ENCODE assay signal across 10 cellular contexts in genomic region chr7:27131390-27131819, GRCh38. TPM values are rescaled to one million over a fixed set of nuclear protein-coding genes. Genes with fewer than 3 reads are reported as not detected.
DNase-seq lines count a peak whose midpoint lies in the region; ATAC-seq and TF ChIP-seq lines count a peak whose summit lies in the region.
"Had no signal": no experiment of that assay in that cellular context is flagged by ENCODE, and none has a peak within 500 bp of the region (broad histone marks: within the 10 kb centered on the region; RNA-seq: fewer than 3 reads in every experiment).

No MANE protein-coding gene starts in this region.

- intact Hi-C loops in ascending aorta (cut with DNase I): loop anchor here (2.0 to 5.0 kb wide), 3 partner anchors 17 to 99 kb away; no protein-coding TSS in a partner anchor
- intact Hi-C loops in lower lobe of right lung (cut with DNase I): no loop called here

- H3K4me3 Mint-ChIP-seq in activated T-cell treated with anti-CD3 and anti-CD28 coated beads, Interleukin-2, amount 50 U/mL, for 24 hours: peak overlapping the region; percentile 62

- no peak for TF ChIP-seq CTCF in ascending aorta (IDR thresholded peaks at IDR 0.05)
- TF ChIP-seq CTCF in lower lobe of right lung (IDR thresholded peaks at IDR 0.05): no peak
- TF ChIP-seq CTCF in thoracic aorta (IDR thresholded peaks at IDR 0.05): no peak

- H3K36me3 ChIP-seq in ascending aorta (no peaks in the 10 kb centered on the region), lower lobe of right lung (no peaks in the 10 kb centered on the region), thoracic aorta (no peaks in the 10 kb centered on the region)

- H3K27me3 Mint-ChIP-seq in activated T-cell treated with anti-CD3 and anti-CD28 coated beads, Interleukin-2, amount 50 U/mL, for 24 hours: peaks cover 83% of the 10 kb centered on the region

- peak overlapping the region; percentile 87 for H3K4me3 ChIP-seq in ascending aorta
- H3K4me3 ChIP-seq in lower lobe of right lung: peak overlapping the region; percentile 69
- H3K4me3 ChIP-seq in thoracic aorta: peak overlapping the region; percentile 77

- H3K27ac Mint-ChIP-seq in activated T-cell treated with anti-CD3 and anti-CD28 coated beads, Interleukin-2, amount 50 U/mL, for 24 hours: no peak overlapping the region

- ATAC-seq in lower lobe of right lung (no peak), thoracic aorta (ENCODE audit: insufficient number of reproducible peaks, low FRiP score, low read depth) (no peak), esophagus mucosa (no peak), GM19324 (IDR thresholded peaks at IDR 0.05; ENCODE audit: low FRiP score, unreplicated experiment) (no peak)

- H3K4me1 ChIP-seq in ascending aorta (peaks cover 0 to 5% of the 10 kb centered on the region in 2 donors), lower lobe of right lung (peaks cover 52% of the 10 kb centered on the region), thoracic aorta (ENCODE audit: control insufficient read depth in 1 of 2, low read depth in 2 of 2) (peaks cover 2 to 42% of the 10 kb centered on the region in 2 donors)

- no peaks in the 10 kb centered on the region for H3K27me3 ChIP-seq in ascending aorta
- H3K27me3 ChIP-seq in lower lobe of right lung (ENCODE audit: low read depth): peaks cover 30% of the 10 kb centered on the region
- no peaks in the 10 kb centered on the region for H3K27me3 ChIP-seq in thoracic aorta (replicated peaks; ENCODE audit: insufficient read depth)

- no peaks in the 10 kb centered on the region for H3K36me3 Mint-ChIP-seq in activated T-cell treated with anti-CD3 and anti-CD28 coated beads, Interleukin-2, amount 50 U/mL, for 24 hours (ENCODE audit: low read depth)

- DNase-seq in activated T-cell treated with anti-CD3 and anti-CD28 coated beads, Interleukin-2, amount 50 U/mL, for 24 hours: no peak
- DNase-seq in activated T-cell treated with anti-CD3 and anti-CD28 coated beads, Interleukin-2, amount 50 U/mL, for 48 hours: no peak
- DNase-seq in ascending aorta (ENCODE audit: low spot score in 2 of 2): peak in 1 of 2 donors; percentile 22
- DNase-seq in lower lobe of right lung: no peak
- no peak for DNase-seq in thoracic aorta (ENCODE audit: low spot score)
- no peak for DNase-seq in NOMO-1 (lab: John Stamatoyannopoulos, UW; ENCODE audit: unreplicated experiment in 2 of 2)
- DNase-seq: RPMI8226 had no signal

- H3K9me3 Mint-ChIP-seq in activated T-cell treated with anti-CD3 and anti-CD28 coated beads, Interleukin-2, amount 50 U/mL, for 24 hours: peaks cover 2% of the 10 kb centered on the region

- peaks cover 27% of the 10 kb centered on the region for H3K4me1 Mint-ChIP-seq in activated T-cell treated with anti-CD3 and anti-CD28 coated beads, Interleukin-2, amount 50 U/mL, for 24 hours (ENCODE audit: low read depth)

- peak overlapping the region; percentile 82 to 83 for H3K27ac ChIP-seq in ascending aorta
- H3K27ac ChIP-seq in lower lobe of right lung: peak overlapping the region; percentile 92
- H3K27ac ChIP-seq in thoracic aorta: peak overlapping the region; percentile 75 to 87

- no peaks in the 10 kb centered on the region for H3K9me3 ChIP-seq in ascending aorta
- H3K9me3 ChIP-seq in lower lobe of right lung: no peaks in the 10 kb centered on the region
- H3K9me3 ChIP-seq in thoracic aorta: no peaks in the 10 kb centered on the region

RNA-seq across cellular contexts. Expression of gene HOXA4, which starts 0.8 kb away (rescaled TPM):
- 2.1 TPM for total RNA-seq in ascending aorta
- total RNA-seq in lower lobe of right lung: 8.5 TPM
- 1 to 10 TPM; 3.7 to 6.1 TPM for total RNA-seq in thoracic aorta
- total RNA-seq in esophagus mucosa: 5.5 TPM
- total RNA-seq: cerebellum had no signal

RNA-seq across cellular contexts. Expression of gene HOXA5, which starts 12.1 kb away (rescaled TPM):
- 22.0 TPM for total RNA-seq in ascending aorta
- 16.0 TPM for total RNA-seq in lower lobe of right lung
- 1 to 10 TPM in 1 of 2 donors, under 1 TPM in 1; 0.35 to 1.2 TPM for total RNA-seq in thoracic aorta
- 5.6 TPM for total RNA-seq in esophagus mucosa
- total RNA-seq: cerebellum had no signal

RNA-seq across cellular contexts. Expression of gene HOXA6, which starts 16.2 kb away (rescaled TPM):
- total RNA-seq in ascending aorta: 15.3 TPM
- 4.6 TPM for total RNA-seq in lower lobe of right lung
- total RNA-seq in thoracic aorta: not detected
- total RNA-seq in esophagus mucosa: 1.7 TPM
- total RNA-seq: cerebellum had no signal

RNA-seq across cellular contexts. Expression of gene HOXA3, which starts 21.0 kb away (rescaled TPM):
- total RNA-seq in ascending aorta: 14.4 TPM
- total RNA-seq in lower lobe of right lung: 4.6 TPM
- total RNA-seq in thoracic aorta: 10 to 100 TPM in 1 of 2 donors, 1 to 10 TPM in 1; 6.5 to 29.3 TPM
- total RNA-seq in esophagus mucosa: 5.4 TPM
- total RNA-seq: cerebellum had no signal

RNA-seq across cellular contexts. Expression of gene HOXA7, which starts 25.1 kb away (rescaled TPM):
- total RNA-seq in ascending aorta (12.0 TPM), lower lobe of right lung (2.2 TPM), thoracic aorta (under 1 TPM; 0.28 to 0.54 TPM), esophagus mucosa (5.2 TPM)
- total RNA-seq: cerebellum had no signal
